ENCODE assay signal across 14 cellular contexts in genomic region chr6:98529364-98529763, GRCh38.
"Had no signal": no experiment of that assay in that cellular context is flagged by ENCODE, and none has a peak within 500 bp of the region (broad histone marks: within the 10 kb centered on the region; RNA-seq: fewer than 3 reads in every experiment).

No MANE protein-coding gene starts in this region.

- H3K9me3 ChIP-seq: mucosa of descending colon, testis had no signal

- H3K4me1 ChIP-seq: testis had no signal

- DNase-seq: activated CD4-positive, alpha-beta T cell treated with anti-CD3 and anti-CD28 coated beads, Interleukin-2, amount 10 ng/mL, durations not matched to agents 24 days and 14 days; activated CD8-positive, alpha-beta memory T cell treated with anti-CD3 and anti-CD28 coated beads for 24 hours; activated naive CD4-positive, alpha-beta T cell treated with anti-CD3 and anti-CD28 coated beads, Interleukin-2, amount 10 ng/mL, durations not matched to agents 7 days and 5 days; activated T-cell treated with anti-CD3 and anti-CD28 coated beads for 4 hours; immature natural killer cell; left colon; mucosa of descending colon; naive thymus-derived CD8-positive, alpha-beta T cell; stimulated activated CD4-positive, alpha-beta T cell treated with anti-CD3 and anti-CD28 coated beads, Interleukin-4, amount 100 ng/mL, for 1 hour; stimulated activated CD8-positive, alpha-beta memory T cell treated with anti-CD3 and anti-CD28 coated beads, Interleukin-4, amount 100 ng/mL, for 48 hours; stimulated activated naive CD8-positive, alpha-beta T cell treated with anti-CD3 and anti-CD28 coated beads, Interleukin-15, Interleukin-2, amounts not matched to agents 100 U/mL and 50 U/mL, for 24 hours; testis had no signal

- H3K27ac ChIP-seq: testis had no signal

- ATAC-seq: left colon; mucosa of descending colon; naive thymus-derived CD8-positive, alpha-beta T cell; stimulated activated naive CD8-positive, alpha-beta T cell treated with anti-CD3 and anti-CD28 coated beads, Interleukin-15, Interleukin-2, amounts not matched to agents 100 U/mL and 50 U/mL, for 24 hours; WTC11 had no signal

- H3K27me3 ChIP-seq: testis had no signal

- H3K4me3 ChIP-seq: lung, mucosa of descending colon, testis had no signal
